In the genomic region with DNA sequence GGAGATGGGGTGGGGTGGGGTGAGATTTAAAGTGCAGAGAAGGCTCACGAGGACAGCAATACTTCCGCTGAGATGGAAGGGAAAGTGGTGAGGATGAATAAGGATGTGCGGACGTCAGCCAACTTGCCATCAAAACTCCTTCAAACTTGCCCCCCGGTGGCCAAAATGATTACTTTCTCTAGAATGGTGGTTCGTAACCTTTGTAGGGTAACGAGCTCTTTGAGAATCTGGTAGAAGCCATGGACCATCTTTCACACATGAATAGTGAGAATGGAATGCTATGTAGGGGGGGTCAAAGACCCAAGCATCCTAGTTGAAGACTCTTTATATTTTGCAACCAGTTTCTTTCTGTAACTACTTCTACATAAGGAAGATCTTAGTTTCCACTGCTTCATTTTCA, we compare ENCODE assay signal across 9 cellular contexts.
A peak's percentile ranks its signal among the peaks of the same experiment; 100 is the strongest.
DNase-seq lines count a peak whose midpoint lies in the region; ATAC-seq and TF ChIP-seq lines count a peak whose summit lies in the region.
"Had no signal": no experiment of that assay in that cellular context is flagged by ENCODE, and none has a peak within 500 bp of the region (broad histone marks: within the 10 kb centered on the region; RNA-seq: fewer than 3 reads in every experiment).

No MANE protein-coding gene starts in this region.

- H3K27me3 ChIP-seq in upper lobe of left lung: no peaks in the 10 kb centered on the region

- no peaks in the 10 kb centered on the region for H3K36me3 ChIP-seq in upper lobe of left lung

- DNase-seq in AG09309 (ENCODE audit: low read depth): peak; percentile 60
- DNase-seq in HFFc6: peak; percentile 54
- DNase-seq in astrocyte of the cerebellum (ENCODE audit: low read depth): peak; percentile 55
- peak; percentile 67 for DNase-seq in iPS-NIHi11 (ENCODE audit: low spot score)
- no peak for DNase-seq in upper lobe of left lung
- DNase-seq in effector CD4-positive, alpha-beta T cell: no peak
- no peak for DNase-seq in HUDEP-2 (lab: John Stamatoyannopoulos, UW; ENCODE audit: unreplicated experiment in 76 of 76)
- no peak for DNase-seq in germinal center (ENCODE audit: low spot score)
- DNase-seq: CD8-positive, alpha-beta memory T cell had no signal

- no peak for TF ChIP-seq POLR2A in upper lobe of left lung (IDR thresholded peaks at IDR 0.05)

- H3K36me3 Mint-ChIP-seq in HFFc6 (ENCODE audit: low read depth): peaks cover 10% of the 10 kb centered on the region

- H3K27ac Mint-ChIP-seq in HFFc6: no peak overlapping the region
- H3K27ac Mint-ChIP-seq: CD8-positive, alpha-beta memory T cell had no signal

- in situ Hi-C loops in astrocyte of the cerebellum (cut with HindIII; ENCODE audit: low sequenced_read_pairs): no loop called here

- H3K27ac ChIP-seq in upper lobe of left lung: no peak overlapping the region

- TF ChIP-seq CTCF in AG09309 (IDR thresholded peaks at IDR 0.05; ENCODE audit: control insufficient read depth, insufficient read depth, low read depth, low read length, missing control alignments): peak; percentile 34
- TF ChIP-seq CTCF in HFFc6 (IDR thresholded peaks at IDR 0.05): peak; percentile 73
- TF ChIP-seq CTCF in astrocyte of the cerebellum (IDR thresholded peaks at IDR 0.05; ENCODE audit: low read depth, low read length, missing control alignments): peak; percentile 48
- TF ChIP-seq CTCF in upper lobe of left lung (IDR thresholded peaks at IDR 0.05): peak in 1 of 6 experiments; percentile 14

- peaks cover 0 to 11% (median 9%) of the 10 kb centered on the region in 4 donors for H3K9me3 ChIP-seq in upper lobe of left lung

- H3K4me3 ChIP-seq in AG09309 (ENCODE audit: control insufficient read depth, low read depth, low read length): no peak overlapping the region
- no peak overlapping the region for H3K4me3 ChIP-seq in astrocyte of the cerebellum (ENCODE audit: low read depth, low read length)
- H3K4me3 ChIP-seq in upper lobe of left lung: no peak overlapping the region

- H3K9me3 Mint-ChIP-seq in HFFc6: peaks cover 10% of the 10 kb centered on the region

- H3K4me3 Mint-ChIP-seq in HFFc6: no peak overlapping the region
- H3K4me3 Mint-ChIP-seq: CD8-positive, alpha-beta memory T cell had no signal

- H3K4me1 ChIP-seq in upper lobe of left lung: no peaks in the 10 kb centered on the region

- no peak for ATAC-seq in upper lobe of left lung (ENCODE audit: low FRiP score in 2 of 2)

- H3K27me3 Mint-ChIP-seq in HFFc6 (ENCODE audit: insufficient read depth): peaks cover 3% of the 10 kb centered on the region; the same call in 1 of the 2 replicates

- H3K4me1 Mint-ChIP-seq in HFFc6 (ENCODE audit: low read depth): peaks cover 8% of the 10 kb centered on the region; the same call in 1 of the 2 replicates
- H3K4me1 Mint-ChIP-seq: CD8-positive, alpha-beta memory T cell had no signal

- no peak for TF ChIP-seq EP300 in upper lobe of left lung (IDR thresholded peaks at IDR 0.05)

- WGBS in upper lobe of left lung, 2 donors: 77 to 86% methylated on average over 7 of the region's 7 CpGs

Comparison
In these comparisons a context has a peak if more than half of its experiments do, and no peak if none do; other contexts are left out.
1. DNase-seq: peak in AG09309 (single experiment), HFFc6 (single experiment), astrocyte of the cerebellum (single experiment) and iPS-NIHi11 (single experiment); none in upper lobe of left lung (0 of 2), effector CD4-positive, alpha-beta T cell (single experiment), HUDEP-2 (0 of 76) and germinal center (single experiment).